Comparison of ENCODE assay signal across 17 cellular contexts in the genomic region with DNA sequence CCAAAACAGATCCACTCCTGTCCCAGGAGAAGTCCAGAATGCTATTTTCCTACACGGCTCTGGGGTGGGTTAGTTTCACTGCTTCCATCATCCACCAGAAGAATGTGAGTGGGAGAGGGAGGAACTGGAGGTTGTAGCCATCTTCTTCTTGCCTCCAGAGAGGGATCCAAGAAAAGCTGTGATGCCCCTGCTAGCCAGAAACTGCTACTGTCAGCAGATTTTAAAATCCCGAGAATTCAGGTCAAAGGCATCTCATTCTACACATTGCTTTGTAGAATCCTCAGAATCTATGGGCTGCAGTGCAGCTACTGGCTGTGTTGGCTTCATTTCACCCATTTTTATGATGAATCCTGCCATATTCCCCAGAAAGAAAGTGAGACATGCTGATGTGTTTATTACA.
"Had no signal": no experiment of that assay in that cellular context is flagged by ENCODE, and none has a peak within 500 bp of the region (broad histone marks: within the 10 kb centered on the region; RNA-seq: fewer than 3 reads in every experiment).

No MANE protein-coding gene starts in this region.

- FAIRE-seq: urothelium cell line had no signal

- ATAC-seq: activated CD8-positive, alpha-beta T cell treated with anti-CD3 and anti-CD28 coated beads for 36 hours; activated T-cell treated with anti-CD3 and anti-CD28 coated beads, Interleukin-2, amount 50 U/mL, for 72 hours; effector memory CD8-positive, alpha-beta T cell; left colon; natural killer cell; psoas muscle; stimulated activated naive CD8-positive, alpha-beta T cell treated with anti-CD3 and anti-CD28 coated beads, Interleukin-15, Interleukin-2, amounts not matched to agents 100 U/mL and 50 U/mL, for 24 hours had no signal

- H3K4me1 ChIP-seq: psoas muscle had no signal

- DNase-seq: activated CD4-positive, alpha-beta T cell treated with anti-CD3 and anti-CD28 coated beads for 4 hours; activated CD8-positive, alpha-beta memory T cell treated with anti-CD3 and anti-CD28 coated beads, Interleukin-2, amount 50 U/mL, for 4 hours; activated CD8-positive, alpha-beta T cell treated with anti-CD3 and anti-CD28 coated beads for 36 hours; activated gamma-delta T cell treated with Interleukin-2 at 50 U/mL for 16 hours; activated naive CD8-positive, alpha-beta T cell treated with anti-CD3 and anti-CD28 coated beads, Interleukin-2, amount 10 ng/mL, durations not matched to agents 7 days and 5 days; activated T-cell treated with anti-CD3 and anti-CD28 coated beads, Interleukin-2, amount 50 U/mL, for 72 hours; central memory CD4-positive, alpha-beta T cell; effector memory CD8-positive, alpha-beta T cell; left colon; mammary epithelial cell; natural killer cell; occipital lobe; psoas muscle; stimulated activated CD4-positive, alpha-beta T cell treated with anti-CD3 and anti-CD28 coated beads, Interleukin-2, amount 100 ng/mL, for 48 hours; stimulated activated naive CD8-positive, alpha-beta T cell treated with anti-CD3 and anti-CD28 coated beads, Interleukin-15, Interleukin-2, amounts not matched to agents 100 U/mL and 50 U/mL, for 24 hours; T-helper 9 cell had no signal

- H3K9me3 ChIP-seq: psoas muscle had no signal

- H3K4me3 ChIP-seq: psoas muscle had no signal
